ENCODE assay signal across 8 cellular contexts in genomic region chr14:61502459-61503093, GRCh38.
DNase-seq lines count a peak whose midpoint lies in the region; ATAC-seq, FAIRE-seq and TF ChIP-seq lines count a peak whose summit lies in the region.

No MANE protein-coding gene starts in this region.

- H3K27ac ChIP-seq in CD8-positive, alpha-beta T cell (ENCODE audit: low read depth, low read length), result peak overlapping the region; percentile 28
- no peak overlapping the region for H3K27ac ChIP-seq in right cardiac atrium (ENCODE audit: low read length)

- no peak for DNase-seq in CD8-positive, alpha-beta T cell
- no peak for DNase-seq in H54 (ENCODE audit: insufficient read length, low spot score)
- no peak for DNase-seq in T-cell
- peak; percentile 39 for DNase-seq in iPS-NIHi7 (ENCODE audit: extremely low spot score)
- DNase-seq in right cardiac atrium, result no peak
- DNase-seq in Ammon's horn (ENCODE audit: low spot score), result no peak
- no peak for DNase-seq in DMS153 (lab: John Stamatoyannopoulos, UW)

- peak; percentile 1 for ATAC-seq in CD8-positive, alpha-beta T cell
- ATAC-seq in T-cell (replicated peaks in 1 of 4) (peak in 1 of 4 experiments; percentile 3), right cardiac atrium (no peak), GM18909 (IDR thresholded peaks at IDR 0.05; ENCODE audit: poor library complexity, unreplicated experiment) (no peak)

- H3K4me1 Mint-ChIP-seq in CD8-positive, alpha-beta T cell (ENCODE audit: low read depth), result peaks cover 92% of the 10 kb centered on the region
- peaks cover 90 to 97% (median 96%) of the 10 kb centered on the region in 3 donors for H3K4me1 Mint-ChIP-seq in T-cell

- no peak for TF ChIP-seq CTCF in CD8-positive, alpha-beta T cell (IDR thresholded peaks at IDR 0.05)

- no peak overlapping the region for H3K4me3 ChIP-seq in CD8-positive, alpha-beta T cell (ENCODE audit: low read depth, low read length)
- H3K4me3 ChIP-seq in right cardiac atrium (ENCODE audit: low read length), result no peak overlapping the region

- no peaks in the 10 kb centered on the region for H3K9me3 ChIP-seq in CD8-positive, alpha-beta T cell (ENCODE audit: low read length)
- H3K9me3 ChIP-seq in right cardiac atrium (ENCODE audit: control insufficient read depth, low read length), result no peaks in the 10 kb centered on the region

- H3K27me3 ChIP-seq in CD8-positive, alpha-beta T cell (ENCODE audit: insufficient read depth, low read length), result no peaks in the 10 kb centered on the region
- no peaks in the 10 kb centered on the region for H3K27me3 ChIP-seq in right cardiac atrium (ENCODE audit: control insufficient read depth, insufficient read depth)

- peak overlapping the region; percentile 71 for H3K4me3 Mint-ChIP-seq in CD8-positive, alpha-beta T cell
- H3K4me3 Mint-ChIP-seq in T-cell, result peak overlapping the region; percentile 69 to 78 (median 72)

- CTCF ChIA-PET in CD8-positive, alpha-beta T cell (lab: Charles Lee), result interaction anchor here (0.7 to 2.2 kb wide), 6 partner anchors 21 to 195 kb away, joined by 3 to 11 read pairs (median 3); partner anchors contain the start of gene HIF1A
- CTCF ChIA-PET in T-cell (lab: Charles Lee), result interaction anchor here (0.6 to 2.1 kb wide), 5 partner anchors 10 to 227 kb away, joined by 3 to 28 read pairs (median 4); no protein-coding TSS in a partner anchor

- WGBS in right cardiac atrium, result 61% methylated on average over 7 of the region's 7 CpGs

- intact Hi-C loops in CD8-positive, alpha-beta T cell (cut with DNase I, micrococcal nuclease), result loop anchor here (1.0 to 5.0 kb wide), 6 partner anchors 7 to 45 kb away; no protein-coding TSS in a partner anchor
- intact Hi-C loops in right cardiac atrium (cut with DNase I), result no loop called here

- POLR2A ChIA-PET in CD8-positive, alpha-beta T cell (lab: Charles Lee), result interaction anchor here (0.6 to 1.8 kb wide), 6 partner anchors 7 to 222 kb away, joined by 3 to 14 read pairs (median 4); no protein-coding TSS in a partner anchor
- POLR2A ChIA-PET in T-cell (lab: Charles Lee), result interaction anchor here in 1 of 2 donors (0.7 to 1.3 kb wide), 4 partner anchors 11 to 259 kb away, joined by 3 to 8 read pairs (median 6); no protein-coding TSS in a partner anchor

- no peak for TF ChIP-seq POLR2A in H54 (IDR thresholded peaks at IDR 0.05; ENCODE audit: low read depth, low read length)

- H3K4me1 ChIP-seq in CD8-positive, alpha-beta T cell (ENCODE audit: insufficient read depth, low read length), result peaks cover 90% of the 10 kb centered on the region
- peaks cover 8% of the 10 kb centered on the region for H3K4me1 ChIP-seq in right cardiac atrium (ENCODE audit: control insufficient read depth, insufficient read depth, low read length)

- FAIRE-seq in H54 (lab: Jason Lieb, UNC), result peak; percentile 88

- peaks cover 14% of the 10 kb centered on the region for H3K36me3 ChIP-seq in CD8-positive, alpha-beta T cell (ENCODE audit: insufficient read depth, low read length)

- peak overlapping the region; percentile 98 for H3K27ac Mint-ChIP-seq in CD8-positive, alpha-beta T cell
- peak overlapping the region in 1 of 2 donors; percentile 99 for H3K27ac Mint-ChIP-seq in T-cell

- peaks cover 70% of the 10 kb centered on the region for H3K36me3 Mint-ChIP-seq in CD8-positive, alpha-beta T cell
- peaks cover 51% of the 10 kb centered on the region for H3K36me3 Mint-ChIP-seq in T-cell

- peaks cover 6% of the 10 kb centered on the region for H3K9me3 Mint-ChIP-seq in CD8-positive, alpha-beta T cell
- peaks cover 0 to 2% (median 0%) of the 10 kb centered on the region in 3 donors for H3K9me3 Mint-ChIP-seq in T-cell

- H3K27me3 Mint-ChIP-seq in CD8-positive, alpha-beta T cell (ENCODE audit: low read depth), result no peaks in the 10 kb centered on the region
- H3K27me3 Mint-ChIP-seq in T-cell, result no peaks in the 10 kb centered on the region

Comparison
In these comparisons a context has a peak if more than half of its experiments do, and no peak if none do; other contexts are left out.
1. intact Hi-C loops: an anchor here in CD8-positive, alpha-beta T cell (1.0 to 5.0 kb wide); none called in right cardiac atrium.